Comparison of ENCODE assay signal across 16 cellular contexts in genomic region chr21:31599563-31599962, GRCh38. TPM values are rescaled to one million over a fixed set of nuclear protein-coding genes. Genes with fewer than 3 reads are reported as not detected.
A peak's percentile ranks its signal among the peaks of the same experiment; 100 is the strongest.
DNase-seq lines count a peak whose midpoint lies in the region; ATAC-seq, FAIRE-seq and TF ChIP-seq lines count a peak whose summit lies in the region.
"Had no signal": no experiment of that assay in that cellular context is flagged by ENCODE, and none has a peak within 500 bp of the region (broad histone marks: within the 10 kb centered on the region; RNA-seq: fewer than 3 reads in every experiment).

No MANE protein-coding gene starts in this region.

- DNase-seq in stimulated activated naive CD8-positive, alpha-beta T cell treated with anti-CD3 and anti-CD28 coated beads, Interleukin-15, Interleukin-2, amounts not matched to agents 100 U/mL and 50 U/mL, for 24 hours = no peak
- DNase-seq in stimulated activated naive CD8-positive, alpha-beta T cell treated with anti-CD3 and anti-CD28 coated beads, Interleukin-15, amount 100 ng/mL, for 72 hours = no peak
- DNase-seq in K562 (ENCODE audit: extremely low read depth in 1 of 4, low spot score in 3 of 4) (no peak), myocyte (ENCODE audit: low read depth) (peak; percentile 35), glutamatergic neuron (no peak)
- DNase-seq: Calu3; CD8-positive, alpha-beta T cell; GDM1; GOT3; H7; HFFc6 had no signal

- no peak overlapping the region for H3K27ac Mint-ChIP-seq in stimulated activated naive CD8-positive, alpha-beta T cell treated with anti-CD3 and anti-CD28 coated beads, Interleukin-15, amount 100 ng/mL, for 72 hours
- no peak overlapping the region for H3K27ac Mint-ChIP-seq in glutamatergic neuron (ENCODE audit: unreplicated experiment)
- H3K27ac Mint-ChIP-seq: B cell; CD8-positive, alpha-beta T cell; HFFc6 had no signal

- H3K4me2 ChIP-seq in K562 (ENCODE audit: insufficient read depth, low read length) = no peak overlapping the region
- H3K4me2 ChIP-seq: BLaER1 treated with 17β-estradiol and CSF1 and Interleukin-3, amounts not matched to agents 10 nM and 100 nM had no signal

- H3K9ac ChIP-seq in K562 (ENCODE audit: insufficient read depth in 1 of 2, low read depth in 2 of 2, low read length in 2 of 2) = no peak overlapping the region
- H3K9ac ChIP-seq: BLaER1 treated with 17β-estradiol and CSF1 and Interleukin-3, amounts not matched to agents 10 nM and 100 nM had no signal

- ATAC-seq in stimulated activated naive CD8-positive, alpha-beta T cell treated with anti-CD3 and anti-CD28 coated beads, Interleukin-15, Interleukin-2, amounts not matched to agents 100 U/mL and 50 U/mL, for 24 hours = peak; percentile 28
- ATAC-seq in stimulated activated naive CD8-positive, alpha-beta T cell treated with anti-CD3 and anti-CD28 coated beads, Interleukin-15, amount 100 ng/mL, for 72 hours = no peak
- ATAC-seq in K562 = no peak
- ATAC-seq in gastroesophageal sphincter = no peak
- ATAC-seq: CD8-positive, alpha-beta T cell; HCT116 had no signal

- H3K27me3 ChIP-seq in K562 (ENCODE audit: control insufficient read depth in 2 of 2, insufficient read depth in 2 of 2, low read length in 2 of 2) = peaks cover 25 to 40% of the 10 kb centered on the region in 2 experiments; a peak in 4 of 5 replicates
- no peaks in the 10 kb centered on the region for H3K27me3 ChIP-seq in gastroesophageal sphincter
- H3K27me3 ChIP-seq: BLaER1 treated with 17β-estradiol and CSF1 and Interleukin-3, amounts not matched to agents 10 nM and 100 nM had no signal

- no peaks in the 10 kb centered on the region for H3K36me3 ChIP-seq in K562 (ENCODE audit: control insufficient read depth, insufficient read depth, low read length)
- no peaks in the 10 kb centered on the region for H3K36me3 ChIP-seq in gastroesophageal sphincter

- TF ChIP-seq POLR2A in K562 (conservative IDR thresholded peaks at IDR 0.05) (no peak), gastroesophageal sphincter (IDR thresholded peaks at IDR 0.05) (no peak)

- BruUV-seq in K562 (replicated peaks; lab: Mats Ljungman, UMichigan) = no TSS peak

- H3K9me3 ChIP-seq in K562 (replicated peaks; ENCODE audit: control insufficient read depth, insufficient read depth, low read depth, low read length) = no peaks in the 10 kb centered on the region
- peaks cover 0 to 11% (median 0%) of the 10 kb centered on the region in 3 donors for H3K9me3 ChIP-seq in gastroesophageal sphincter

- no peaks in the 10 kb centered on the region for H3K27me3 Mint-ChIP-seq in stimulated activated naive CD8-positive, alpha-beta T cell treated with anti-CD3 and anti-CD28 coated beads, Interleukin-15, amount 100 ng/mL, for 72 hours
- peaks cover 2% of the 10 kb centered on the region for H3K27me3 Mint-ChIP-seq in glutamatergic neuron (ENCODE audit: unreplicated experiment)
- H3K27me3 Mint-ChIP-seq: B cell had no signal

- no peak overlapping the region for H3K4me3 Mint-ChIP-seq in stimulated activated naive CD8-positive, alpha-beta T cell treated with anti-CD3 and anti-CD28 coated beads, Interleukin-15, amount 100 ng/mL, for 72 hours
- H3K4me3 Mint-ChIP-seq in glutamatergic neuron (ENCODE audit: unreplicated experiment) = no peak overlapping the region
- H3K4me3 Mint-ChIP-seq: B cell; CD8-positive, alpha-beta T cell; HFFc6 had no signal

- no peaks in the 10 kb centered on the region for H3K79me2 ChIP-seq in K562 (ENCODE audit: control insufficient read depth, insufficient read depth, low read length)

- 0% methylated on average over 5 of the region's 5 CpGs for WGBS in K562 (ENCODE audit: insufficient coverage, low coverage, missing lambda C conversion rate)
- 80% methylated on average over 4 of the region's 5 CpGs; no CpG with 5 or more reads in 1 of the 2 donors for WGBS in gastroesophageal sphincter (ENCODE audit: low coverage in 1 of 2), 2 donors

- no peak for FAIRE-seq in K562 (lab: Jason Lieb, UNC)

- H3K4me1 ChIP-seq in K562 (replicated peaks in 1 of 2; ENCODE audit: control insufficient read depth in 2 of 2, insufficient read depth in 2 of 2, low read length in 2 of 2) (peaks cover 0 to 4% of the 10 kb centered on the region in 2 experiments; a peak in 2 of 5 replicates), gastroesophageal sphincter (peaks cover 0 to 3% (median 0%) of the 10 kb centered on the region in 3 donors)

- H4K20me1 ChIP-seq in K562 (replicated peaks; ENCODE audit: control insufficient read depth, insufficient read depth, low read length) = no peaks in the 10 kb centered on the region
- H4K20me1 ChIP-seq: BLaER1 treated with 17β-estradiol and CSF1 and Interleukin-3, amounts not matched to agents 10 nM and 100 nM had no signal

- TF ChIP-seq CTCF in K562 (IDR thresholded peaks at IDR 0.05 in 2 of 3, conservative IDR thresholded peaks at IDR 0.05 in 1 of 3; ENCODE audit: insufficient read depth in 2 of 3, low read depth in 1 of 3, low read length in 3 of 3) = no peak
- TF ChIP-seq CTCF in glutamatergic neuron (IDR thresholded peaks at IDR 0.05; ENCODE audit: partially characterized antibody, unreplicated experiment) = no peak
- no peak for TF ChIP-seq CTCF in gastroesophageal sphincter (IDR thresholded peaks at IDR 0.05)

- H2AFZ ChIP-seq in K562 (ENCODE audit: low read depth, low read length) = no peak overlapping the region

- no peaks in the 10 kb centered on the region for H3K36me3 Mint-ChIP-seq in glutamatergic neuron (ENCODE audit: unreplicated experiment)
- H3K36me3 Mint-ChIP-seq: CD8-positive, alpha-beta T cell had no signal

- H3K9me1 ChIP-seq in K562 (ENCODE audit: control insufficient read depth, insufficient read depth, low read length) = no peaks in the 10 kb centered on the region

- H3K9me3 Mint-ChIP-seq in stimulated activated naive CD8-positive, alpha-beta T cell treated with anti-CD3 and anti-CD28 coated beads, Interleukin-15, amount 100 ng/mL, for 72 hours = no peaks in the 10 kb centered on the region
- no peaks in the 10 kb centered on the region for H3K9me3 Mint-ChIP-seq in glutamatergic neuron (ENCODE audit: unreplicated experiment)
- H3K9me3 Mint-ChIP-seq: CD8-positive, alpha-beta T cell; HFFc6 had no signal

- POLR2A ChIA-PET in K562 (lab: Yijun Ruan, JAX) = no interaction called here

- CTCF ChIA-PET in K562 (lab: Yijun Ruan, JAX; ENCODE audit: low intra/inter-chr PET ratio) = no interaction called here

- H3K27ac ChIP-seq in K562 (ENCODE audit: extremely low read depth, low read depth, low read length) = no peak overlapping the region
- H3K27ac ChIP-seq in gastroesophageal sphincter = no peak overlapping the region
- H3K27ac ChIP-seq: BLaER1 treated with 17β-estradiol and CSF1 and Interleukin-3, amounts not matched to agents 10 nM and 100 nM; HL-60 had no signal

- TF ChIP-seq RAD21 in K562 (CRISPR knock-in tag; conservative IDR thresholded peaks at IDR 0.05 in 1 of 2, IDR thresholded peaks at IDR 0.05 in 1 of 2) = no peak

- intact Hi-C loops in K562 (cut with micrococcal nuclease) = no loop called here

- H3K4me1 Mint-ChIP-seq in stimulated activated naive CD8-positive, alpha-beta T cell treated with anti-CD3 and anti-CD28 coated beads, Interleukin-15, amount 100 ng/mL, for 72 hours = peaks cover 4% of the 10 kb centered on the region
- H3K4me1 Mint-ChIP-seq in glutamatergic neuron (ENCODE audit: low read depth, unreplicated experiment) = no peaks in the 10 kb centered on the region

- in situ Hi-C loops in K562 (cut with MboI) = no loop called here

- TF ChIP-seq EP300 in K562 (IDR thresholded peaks at IDR 0.05; ENCODE audit: low read length) = no peak
- TF ChIP-seq EP300 in gastroesophageal sphincter (IDR thresholded peaks at IDR 0.05) = no peak

- H3K4me3 ChIP-seq in K562 (no peak overlapping the region), gastroesophageal sphincter (no peak overlapping the region)
- H3K4me3 ChIP-seq: BLaER1 treated with 17β-estradiol and CSF1 and Interleukin-3, amounts not matched to agents 10 nM and 100 nM had no signal

TF ChIP-seq in K562, 482 proteins besides CTCF, POLR2A, EP300 and RAD21:
- no peak for TF ChIP-seq TAF7 (tag; IDR thresholded peaks at IDR 0.05)
- peak; percentile 60 for TF ChIP-seq RBM25 (IDR thresholded peaks at IDR 0.05; ENCODE audit: low read depth, low read length, severe bottlenecking)

RNA-seq across cellular contexts. Expression of gene SOD1, which starts 59.9 kb away (rescaled TPM):
- total RNA-seq in K562 (2011; cell fraction: chromatin; rRNA removed; ENCODE audit: low replicate concordance) = 34.1 and 47.2 TPM in 2 replicates
- 65.2 and 66.5 TPM in 2 replicates for total RNA-seq in K562 (2011; cell fraction: nucleolus; rRNA removed)
- total RNA-seq in K562 (2011; cell fraction: nucleoplasm; rRNA removed) = 81.2 and 82.4 TPM in 2 replicates
- 419 and 452 TPM in 2 replicates for total RNA-seq in K562 (2014; rRNA removed)
- 633 and 657 TPM in 2 replicates for total RNA-seq in K562 (2014; rRNA removed; fragmentation: Illumina TruSeq; extraction: Trizol)
- total RNA-seq in K562 (2015; rRNA removed; fragmentation: Illumina TruSeq; extraction: Trizol) = 603 and 618 TPM in 2 replicates
- total RNA-seq in K562 (2021) = 502 and 508 TPM in 2 replicates
- 514 and 783 TPM in 2 replicates for polyA plus RNA-seq in K562 (2011; rRNA removed)
- 344 and 485 TPM in 2 replicates for polyA plus RNA-seq in K562 (2011; cell fraction: cytosol; rRNA removed)
- polyA plus RNA-seq in K562 (2011; cell fraction: nucleus; rRNA removed) = 104 and 172 TPM in 2 replicates
- 288 and 652 TPM in 2 replicates for polyA plus RNA-seq in K562 (2012)
- 577 and 611 TPM in 2 replicates for polyA plus RNA-seq in K562 (2014; fragmentation: Illumina TruSeq; extraction: Trizol)
- polyA plus RNA-seq in K562 (2014; fragmentation: Nextera tagmentation; extraction: Ambion mirVana) = 1,000 to 10,000 TPM; 1,386 to 1,409 TPM
- 613 and 642 TPM in 2 replicates for polyA plus RNA-seq in K562 (2014; rRNA removed)
- polyA minus RNA-seq in K562 (2011; rRNA and poly(A)+ RNA removed) = 483 and 698 TPM in 2 replicates
- 436 and 452 TPM in 2 replicates for polyA minus RNA-seq in K562 (2011; cell fraction: cytosol; rRNA and poly(A)+ RNA removed)
- 37.4 and 67.0 TPM in 2 replicates for polyA minus RNA-seq in K562 (2011; cell fraction: nucleus; rRNA and poly(A)+ RNA removed)
- 175 and 206 TPM in 2 replicates for total RNA-seq in myocyte
- polyA plus RNA-seq in myocyte (2012) = 349 TPM
- 93.7 TPM for total RNA-seq in glutamatergic neuron (ENCODE audit: unreplicated experiment)
- 100 to 1,000 TPM; 219 to 337 (median 248) TPM for total RNA-seq in gastroesophageal sphincter
